In genomic region chr6:135323979-135324378, GRCh38 we compare ENCODE assay signal across 16 cellular contexts.
"Had no signal": no experiment of that assay in that cellular context is flagged by ENCODE, and none has a peak within 500 bp of the region (broad histone marks: within the 10 kb centered on the region; RNA-seq: fewer than 3 reads in every experiment).

No MANE protein-coding gene starts in this region.

- H3K27me3 ChIP-seq: colonic mucosa, foreskin keratinocyte, heart left ventricle, neutrophil, spleen, testis, transverse colon had no signal

- H3K4me3 ChIP-seq: colonic mucosa, heart left ventricle, spleen, testis, transverse colon had no signal

- ATAC-seq: foreskin keratinocyte, heart left ventricle, sciatic nerve had no signal

- H3K27ac ChIP-seq: colonic mucosa, foreskin keratinocyte, heart left ventricle, neutrophil, spleen, testis, transverse colon had no signal

- H3K36me3 ChIP-seq: colonic mucosa, neutrophil, transverse colon had no signal

- H3K9me3 ChIP-seq: colonic mucosa, neutrophil, spleen, testis, transverse colon had no signal

- DNase-seq: colonic mucosa; dermis blood vessel endothelial cell; foreskin keratinocyte; heart left ventricle; hippocampal formation; kidney glomerular epithelial cell; naive thymus-derived CD4-positive, alpha-beta T cell; nephron progenitor cell; spleen; stimulated activated CD4-positive, alpha-beta T cell treated with anti-CD3 and anti-CD28 coated beads, Interleukin-15, amount 100 ng/mL, for 24 hours; stimulated activated CD4-positive, alpha-beta T cell treated with anti-CD3 and anti-CD28 coated beads, Interleukin-1b, Interleukin-23, amount 100 ng/mL, for 48 hours; stimulated activated CD4-positive, alpha-beta T cell treated with anti-CD3 and anti-CD28 coated beads, Interleukin-4, amount 100 ng/mL, for 24 hours; testis; transverse colon had no signal

- H3K4me1 ChIP-seq: colonic mucosa, foreskin keratinocyte, heart left ventricle, testis had no signal
